ENCODE assay signal across 1 cellular context in genomic region chr3:156594229-156594683, GRCh38.
TF ChIP-seq lines count a peak whose summit lies in the region.

No MANE protein-coding gene starts in this region.

TF ChIP-seq in K562, 482 proteins besides CTCF, POLR2A, EP300 and RAD21:
- peak; percentile 42; the same call in 1 of the 2 replicates for TF ChIP-seq CBFA2T2 (conservative IDR thresholded peaks at IDR 0.05)
- no peak for TF ChIP-seq HMGN3 (IDR thresholded peaks at IDR 0.05; ENCODE audit: borderline replicate concordance, extremely low read depth, insufficient read length, low read depth, low read length)
- TF ChIP-seq BACH1 (tag; IDR thresholded peaks at IDR 0.05): no peak
- peak; percentile 23; the same call in 1 of the 2 replicates for TF ChIP-seq ARID1B (IDR thresholded peaks at IDR 0.05)
- TF ChIP-seq CBFA2T3 (IDR thresholded peaks at IDR 0.05): peak; percentile 65
- peak; percentile 74; the same call in 1 of the 2 replicates for TF ChIP-seq HMBOX1 (IDR thresholded peaks at IDR 0.05)
- TF ChIP-seq KDM1A (IDR thresholded peaks at IDR 0.05): peak; percentile 32 to 48; a peak in 1 of 4 replicates
- TF ChIP-seq BDP1 (IDR thresholded peaks at IDR 0.05; ENCODE audit: insufficient read depth, insufficient read length): no peak
TF ChIP-seq in K562: peak in this region for 5.
